ENCODE assay signal across 8 cellular contexts in genomic region chr15:58469432-58470353, GRCh38. TPM values are rescaled to one million over a fixed set of nuclear protein-coding genes. Genes with fewer than 3 reads are reported as not detected.
A peak's percentile ranks its signal among the peaks of the same experiment; 100 is the strongest.
DNase-seq lines count a peak whose midpoint lies in the region; ATAC-seq and TF ChIP-seq lines count a peak whose summit lies in the region.

No MANE protein-coding gene starts in this region.

- H3K4me1 ChIP-seq in HUES6 (ENCODE audit: control insufficient read depth, insufficient read depth, low read length) (peaks cover 23% of the 10 kb centered on the region), left lung (peaks cover 4 to 34% of the 10 kb centered on the region in 2 donors)

- H3K27ac ChIP-seq in HUES6 (ENCODE audit: low read depth, low read length): peak overlapping the region; percentile 52; the same call in 1 of the 2 replicates
- peak overlapping the region; percentile 33 to 60 for H3K27ac ChIP-seq in left lung

- DNase-seq in AG08395 (ENCODE audit: low spot score): peak; percentile 54
- peak; percentile 94 for DNase-seq in astrocyte of the hippocampus (ENCODE audit: low read depth, low spot score)
- DNase-seq in left lung: peak in 1 of 2 donors; percentile 49
- no peak for DNase-seq in C1 segment of cervical spinal cord (lab: John Stamatoyannopoulos, UW)
- DNase-seq in globus pallidus (ENCODE audit: low spot score): no peak

- H3K9me3 ChIP-seq in HUES6 (ENCODE audit: control insufficient read depth, insufficient read depth, low read depth, low read length) (no peaks in the 10 kb centered on the region), left lung (no peaks in the 10 kb centered on the region)

- peak; percentile 67 for ATAC-seq in left lung
- ATAC-seq in HG02759 (IDR thresholded peaks at IDR 0.05; ENCODE audit: unreplicated experiment): no peak
- ATAC-seq in HG03469 (IDR thresholded peaks at IDR 0.05; ENCODE audit: unreplicated experiment): no peak

- peak overlapping the region; percentile 35 for H3K9ac ChIP-seq in HUES6 (ENCODE audit: low read length)

- TF ChIP-seq CTCF in left lung (IDR thresholded peaks at IDR 0.05): no peak

- H3K4me3 ChIP-seq in HUES6 (ENCODE audit: low read depth, low read length) (peak overlapping the region; percentile 17; the same call in 1 of the 2 replicates), left lung (no peak overlapping the region)

- H3K36me3 ChIP-seq in HUES6 (ENCODE audit: control insufficient read depth, insufficient read depth, low read length) (no peaks in the 10 kb centered on the region), left lung (no peaks in the 10 kb centered on the region)

- intact Hi-C loops in left lung (cut with DNase I): no loop called here

- no peaks in the 10 kb centered on the region for H3K27me3 ChIP-seq in HUES6 (ENCODE audit: control insufficient read depth, insufficient read depth, low read length)
- no peaks in the 10 kb centered on the region for H3K27me3 ChIP-seq in left lung

RNA-seq across cellular contexts. Expression of gene LIPC, which starts 37.9 kb away (rescaled TPM):
- total RNA-seq in left lung: under 1 TPM; 0.58 to 0.76 TPM

Comparison
In these comparisons a context has a peak if more than half of its experiments do, and no peak if none do; other contexts are left out.
1. DNase-seq: peak in AG08395 (single experiment) and astrocyte of the hippocampus (single experiment); none in C1 segment of cervical spinal cord (0 of 14) and globus pallidus (single experiment).